1 cellular context compared by ENCODE assay signal in genomic region chr5:32598270-32598937, GRCh38.
TF ChIP-seq lines count a peak whose summit lies in the region.

No MANE protein-coding gene starts in this region.

TF ChIP-seq in K562, 482 proteins besides CTCF, POLR2A, EP300 and RAD21:
- no peak for TF ChIP-seq ZBTB5 (IDR thresholded peaks at IDR 0.05)
- no peak for TF ChIP-seq ZBTB17 (CRISPR knock-in tag; IDR thresholded peaks at IDR 0.05)
- TF ChIP-seq PHF20 (IDR thresholded peaks at IDR 0.05; ENCODE audit: partially characterized antibody), result no peak
- peak; percentile 29; the same call in 1 of the 2 replicates for TF ChIP-seq TCF3 (CRISPR knock-in tag; IDR thresholded peaks at IDR 0.05)
- no peak for TF ChIP-seq PHB2 (IDR thresholded peaks at IDR 0.05; ENCODE audit: low read depth)
- no peak for TF ChIP-seq ELF1 (tag; IDR thresholded peaks at IDR 0.05)
- TF ChIP-seq SRSF3 (IDR thresholded peaks at IDR 0.05; ENCODE audit: insufficient read depth, low read length), result no peak
- no peak for TF ChIP-seq ZNF311 (CRISPR knock-in tag; IDR thresholded peaks at IDR 0.05)
- TF ChIP-seq ZSCAN32 (CRISPR knock-in tag; IDR thresholded peaks at IDR 0.05), result no peak
- TF ChIP-seq ZBTB33 (CRISPR knock-in tag; IDR thresholded peaks at IDR 0.05), result no peak
- no peak for TF ChIP-seq BCL6 (CRISPR knock-in tag; IDR thresholded peaks at IDR 0.05)
- peak; percentile 52; the same call in 1 of the 2 replicates for TF ChIP-seq C11orf30 (IDR thresholded peaks at IDR 0.05; ENCODE audit: low read depth)
- no peak for TF ChIP-seq ESRRA (IDR thresholded peaks at IDR 0.05; ENCODE audit: borderline replicate concordance, low read depth)
- no peak for TF ChIP-seq HDGF (IDR thresholded peaks at IDR 0.05)
- TF ChIP-seq BRCA1 (IDR thresholded peaks at IDR 0.05), result no peak
- TF ChIP-seq BRCA1 (CRISPR knock-in tag; IDR thresholded peaks at IDR 0.05), result no peak
- TF ChIP-seq TCF15 (CRISPR knock-in tag; IDR thresholded peaks at IDR 0.05), result no peak
- TF ChIP-seq ZBTB12 (CRISPR knock-in tag; IDR thresholded peaks at IDR 0.05), result no peak
- no peak for TF ChIP-seq ZNF174 (CRISPR knock-in tag; IDR thresholded peaks at IDR 0.05)
- no peak for TF ChIP-seq POU5F1 (IDR thresholded peaks at IDR 0.05; ENCODE audit: borderline replicate concordance, low read depth, low read length, partially characterized antibody)
- no peak for TF ChIP-seq ELF2 (CRISPR knock-in tag; IDR thresholded peaks at IDR 0.05)
- TF ChIP-seq NCOA2 (IDR thresholded peaks at IDR 0.05; ENCODE audit: partially characterized antibody in 2 of 2), result no peak
- TF ChIP-seq ZNF316 (IDR thresholded peaks at IDR 0.05), result peak; percentile 75
- no peak for TF ChIP-seq ATF1 (CRISPR knock-in tag; IDR thresholded peaks at IDR 0.05)
- TF ChIP-seq ATF1 (tag; IDR thresholded peaks at IDR 0.05), result no peak
- no peak for TF ChIP-seq MGA (IDR thresholded peaks at IDR 0.05)
- no peak for TF ChIP-seq ZNF354B (CRISPR knock-in tag; IDR thresholded peaks at IDR 0.05)
- TF ChIP-seq MAFG (tag; conservative IDR thresholded peaks at IDR 0.05), result peak; percentile 41; the same call in 1 of the 2 replicates
TF ChIP-seq in K562: peak in this region for 4.
